ENCODE assay signal across 20 cellular contexts in the genomic region with DNA sequence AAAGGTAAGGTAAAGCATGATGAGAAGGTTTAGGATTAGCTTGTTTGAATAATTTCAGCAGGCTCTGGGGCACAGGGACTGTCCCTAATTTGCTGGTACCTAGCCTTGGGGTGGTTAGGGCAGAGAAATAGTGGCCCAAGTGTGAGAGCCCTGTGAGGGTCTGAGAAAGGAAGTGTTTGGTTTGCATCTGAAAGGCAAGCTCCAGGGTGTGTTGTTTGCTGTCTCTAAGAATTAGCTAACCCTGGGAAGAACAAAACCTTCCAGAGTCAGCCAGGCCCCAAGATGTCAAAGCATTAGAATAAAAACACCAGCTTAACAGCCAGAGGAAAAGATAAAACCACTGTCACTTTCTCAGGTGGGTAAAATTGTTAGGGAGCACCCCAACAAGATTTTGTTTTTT. TPM values are rescaled to one million over a fixed set of nuclear protein-coding genes. Genes with fewer than 3 reads are reported as not detected.
DNase-seq lines count a peak whose midpoint lies in the region; ATAC-seq and TF ChIP-seq lines count a peak whose summit lies in the region.
"Had no signal": no experiment of that assay in that cellular context is flagged by ENCODE, and none has a peak within 500 bp of the region (broad histone marks: within the 10 kb centered on the region; RNA-seq: fewer than 3 reads in every experiment).

No MANE protein-coding gene starts in this region.

- DNase-seq in right atrium auricular region (ENCODE audit: low spot score) (no peak), Right ventricle myocardium superior (no peak), neural progenitor cell (ENCODE audit: low spot score) (peak; percentile 32), Ammon's horn (ENCODE audit: low spot score) (no peak), DMS53 treated with DMSO at 0.1 percent for 48 hours (lab: John Stamatoyannopoulos, UW; ENCODE audit: unreplicated experiment) (no peak), lower leg skin (ENCODE audit: low spot score in 2 of 2) (no peak)
- DNase-seq: NCI-H1417 treated with DMSO at 0.1 percent for 48 hours; NCI-H2029; NCI-H2171 treated with DMSO at 0.1 percent for 48 hours; NCI-H446 treated with DMSO at 0.1 percent for 48 hours; NK-92 treated with Interleukin-12 subunit alpha and Interleukin-12 subunit beta, amount 100 ng/mL, for 24 hours; OCI-M1; SIG-M5 had no signal

- H2AFZ ChIP-seq in neural progenitor cell (replicated peaks): no peak overlapping the region

- no peaks in the 10 kb centered on the region for H3K9me3 Mint-ChIP-seq in neural progenitor cell

- H3K4me3 ChIP-seq in right atrium auricular region (no peak overlapping the region), gastroesophageal sphincter (no peak overlapping the region), neural progenitor cell (no peak overlapping the region), lower leg skin (ENCODE audit: low read depth, poor library complexity, severe bottlenecking) (no peak overlapping the region)
- H3K4me3 ChIP-seq: BLaER1 treated with 17β-estradiol and CSF1 and Interleukin-3, amounts not matched to agents 10 nM and 100 nM; K562 had no signal

- ATAC-seq in Right ventricle myocardium superior (ENCODE audit: poor library complexity) (no peak), gastroesophageal sphincter (no peak), GM19463 (IDR thresholded peaks at IDR 0.05; ENCODE audit: unreplicated experiment) (no peak)
- ATAC-seq: K562 had no signal

- H3K79me2 ChIP-seq in neural progenitor cell (ENCODE audit: low read depth): no peaks in the 10 kb centered on the region

- H3K9ac ChIP-seq in neural progenitor cell: no peak overlapping the region
- H3K9ac ChIP-seq: BLaER1 treated with 17β-estradiol and CSF1 and Interleukin-3, amounts not matched to agents 10 nM and 100 nM had no signal

- peaks cover 13% of the 10 kb centered on the region for H3F3A ChIP-seq in neural progenitor cell (ENCODE audit: low read depth)

- peak overlapping the region; percentile 0 for H3K27ac Mint-ChIP-seq in neural progenitor cell

- TF ChIP-seq POLR2A in gastroesophageal sphincter (IDR thresholded peaks at IDR 0.05) (no peak), lower leg skin (IDR thresholded peaks at IDR 0.05) (no peak)

- peaks cover 0 to 51% of the 10 kb centered on the region in 2 donors for H3K4me1 ChIP-seq in right atrium auricular region
- peaks cover 17 to 91% (median 21%) of the 10 kb centered on the region in 3 donors for H3K4me1 ChIP-seq in gastroesophageal sphincter
- H3K4me1 ChIP-seq in neural progenitor cell: peaks cover 15% of the 10 kb centered on the region

- no peaks in the 10 kb centered on the region for H4K20me1 ChIP-seq in neural progenitor cell (ENCODE audit: low read depth)
- H4K20me1 ChIP-seq: BLaER1 treated with 17β-estradiol and CSF1 and Interleukin-3, amounts not matched to agents 10 nM and 100 nM had no signal

- no peaks in the 10 kb centered on the region for H3K9me3 ChIP-seq in right atrium auricular region
- H3K9me3 ChIP-seq in gastroesophageal sphincter: no peaks in the 10 kb centered on the region
- H3K9me3 ChIP-seq in neural progenitor cell (ENCODE audit: low read depth): no peaks in the 10 kb centered on the region

- no peak for TF ChIP-seq EP300 in gastroesophageal sphincter (IDR thresholded peaks at IDR 0.05)

- TF ChIP-seq CTCF in right atrium auricular region (IDR thresholded peaks at IDR 0.05) (no peak), gastroesophageal sphincter (IDR thresholded peaks at IDR 0.05) (no peak), neural progenitor cell (IDR thresholded peaks at IDR 0.05) (no peak), lower leg skin (IDR thresholded peaks at IDR 0.05) (no peak)

- H3K36me3 ChIP-seq in right atrium auricular region (peaks cover 11% of the 10 kb centered on the region), gastroesophageal sphincter (peaks cover 0 to 33% of the 10 kb centered on the region in 2 donors), neural progenitor cell (no peaks in the 10 kb centered on the region)
- H3K36me3 ChIP-seq: BLaER1 treated with 17β-estradiol and CSF1 and Interleukin-3, amounts not matched to agents 10 nM and 100 nM had no signal

- peak overlapping the region; percentile 0 for H3K4me3 Mint-ChIP-seq in neural progenitor cell

- H3K36me3 Mint-ChIP-seq in neural progenitor cell: peaks cover 3% of the 10 kb centered on the region

- H3K4me2 ChIP-seq in neural progenitor cell: peak overlapping the region; percentile 7
- H3K4me2 ChIP-seq: BLaER1 treated with 17β-estradiol and CSF1 and Interleukin-3, amounts not matched to agents 10 nM and 100 nM had no signal

- peaks cover 19% of the 10 kb centered on the region for H3K4me1 Mint-ChIP-seq in neural progenitor cell

- intact Hi-C loops in Right ventricle myocardium superior (cut with DNase I) (loop anchor here (5.0 kb wide), 1 partner anchor 48 kb away; no protein-coding TSS in a partner anchor), lower leg skin (cut with DNase I; ENCODE audit: low total_unique reads) (no loop called here)

- H3K27me3 Mint-ChIP-seq in neural progenitor cell (ENCODE audit: insufficient read depth, low read depth): no peaks in the 10 kb centered on the region

- H3K27me3 ChIP-seq in right atrium auricular region: no peaks in the 10 kb centered on the region
- no peaks in the 10 kb centered on the region for H3K27me3 ChIP-seq in gastroesophageal sphincter
- peaks cover 94% of the 10 kb centered on the region for H3K27me3 ChIP-seq in neural progenitor cell
- H3K27me3 ChIP-seq: BLaER1 treated with 17β-estradiol and CSF1 and Interleukin-3, amounts not matched to agents 10 nM and 100 nM had no signal

- H3K27ac ChIP-seq in right atrium auricular region (peak overlapping the region; percentile 38 to 92), gastroesophageal sphincter (peak overlapping the region; percentile 85 to 88 (median 87)), neural progenitor cell (no peak overlapping the region)
- H3K27ac ChIP-seq: BLaER1 treated with 17β-estradiol and CSF1 and Interleukin-3, amounts not matched to agents 10 nM and 100 nM had no signal

RNA-seq across cellular contexts. Expression of gene TMEM252, which starts 31.0 kb away (rescaled TPM):
- total RNA-seq in right atrium auricular region: not detected
- total RNA-seq in Right ventricle myocardium superior: not detected
- under 1 TPM in 1 of 4 donors, not detected in 3; 0.67 TPM for total RNA-seq in gastroesophageal sphincter
- total RNA-seq in neural progenitor cell (ENCODE audit: low replicate concordance): not detected in 2 replicates
- total RNA-seq in lower leg skin: not detected
- total RNA-seq: A172, H4, K562, RPMI7951 had no signal
